In genomic region chr5:179936976-179937681, GRCh38 we compare ENCODE assay signal across 1 cellular context.
TF ChIP-seq lines count a peak whose summit lies in the region.

No MANE protein-coding gene starts in this region.

TF ChIP-seq in K562, 482 proteins besides CTCF, POLR2A, EP300 and RAD21 (continued from another document):
- no peak for TF ChIP-seq PRPF4 (IDR thresholded peaks at IDR 0.05; ENCODE audit: insufficient read depth, low read depth, low read length, poor library complexity, severe bottlenecking)
- TF ChIP-seq CREB1 (IDR thresholded peaks at IDR 0.05) = no peak
- TF ChIP-seq CREB1 (CRISPR knock-in tag; IDR thresholded peaks at IDR 0.05) = no peak
- TF ChIP-seq SAP30 (IDR thresholded peaks at IDR 0.05; ENCODE audit: borderline replicate concordance, insufficient read depth, low read depth, low read length, poor library complexity, severe bottlenecking) = no peak
- no peak for TF ChIP-seq ZBTB2 (IDR thresholded peaks at IDR 0.05)
- no peak for TF ChIP-seq TAF15 (IDR thresholded peaks at IDR 0.05; ENCODE audit: low read depth, low read length)
- no peak for TF ChIP-seq CHD2 (IDR thresholded peaks at IDR 0.05; ENCODE audit: low read depth, low read length)
- peak; percentile 100 for TF ChIP-seq CBX8 (IDR thresholded peaks at IDR 0.05; ENCODE audit: borderline replicate concordance, extremely low read depth, low read depth, low read length, poor library complexity, severe bottlenecking)
- TF ChIP-seq SREBF1 (IDR thresholded peaks at IDR 0.05; ENCODE audit: borderline replicate concordance, low read depth, low read length) = no peak
- peak; percentile 99 for TF ChIP-seq CBX2 (IDR thresholded peaks at IDR 0.05; ENCODE audit: insufficient read depth, low read length, poor library complexity, severe bottlenecking)
- peak; percentile 48 for TF ChIP-seq ZNF316 (IDR thresholded peaks at IDR 0.05)
- no peak for TF ChIP-seq RBM22 (IDR thresholded peaks at IDR 0.05; ENCODE audit: low read depth, low read length, poor library complexity, severe bottlenecking)
- no peak for TF ChIP-seq NBN (IDR thresholded peaks at IDR 0.05; ENCODE audit: low read depth)
- no peak for TF ChIP-seq KAT8 (IDR thresholded peaks at IDR 0.05; ENCODE audit: low read depth)
- 0 out of 2 replicates have a peak, but pooled peaks have one; percentile 31 for TF ChIP-seq MTA1 (IDR thresholded peaks at IDR 0.05; ENCODE audit: borderline replicate concordance)
- TF ChIP-seq, protein P1, sequence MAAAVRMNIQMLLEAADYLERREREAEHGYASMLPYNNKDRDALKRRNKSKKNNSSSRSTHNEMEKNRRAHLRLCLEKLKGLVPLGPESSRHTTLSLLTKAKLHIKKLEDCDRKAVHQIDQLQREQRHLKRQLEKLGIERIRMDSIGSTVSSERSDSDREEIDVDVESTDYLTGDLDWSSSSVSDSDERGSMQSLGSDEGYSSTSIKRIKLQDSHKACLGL (CRISPR knock-in tag; IDR thresholded peaks at IDR 0.05; ENCODE audit: borderline replicate concordance, poor library complexity, severe bottlenecking) = no peak
- TF ChIP-seq MECOM (CRISPR knock-in tag; IDR thresholded peaks at IDR 0.05) = no peak
- no peak for TF ChIP-seq HMGN3 (IDR thresholded peaks at IDR 0.05; ENCODE audit: borderline replicate concordance, extremely low read depth, insufficient read length, low read depth, low read length)
- peak; percentile 77 for TF ChIP-seq ZFP36 (IDR thresholded peaks at IDR 0.05; ENCODE audit: low read depth, low read length, partially characterized antibody)
- no peak for TF ChIP-seq ETV5 (CRISPR knock-in tag; IDR thresholded peaks at IDR 0.05; ENCODE audit: low read depth)
- TF ChIP-seq, protein P2, sequence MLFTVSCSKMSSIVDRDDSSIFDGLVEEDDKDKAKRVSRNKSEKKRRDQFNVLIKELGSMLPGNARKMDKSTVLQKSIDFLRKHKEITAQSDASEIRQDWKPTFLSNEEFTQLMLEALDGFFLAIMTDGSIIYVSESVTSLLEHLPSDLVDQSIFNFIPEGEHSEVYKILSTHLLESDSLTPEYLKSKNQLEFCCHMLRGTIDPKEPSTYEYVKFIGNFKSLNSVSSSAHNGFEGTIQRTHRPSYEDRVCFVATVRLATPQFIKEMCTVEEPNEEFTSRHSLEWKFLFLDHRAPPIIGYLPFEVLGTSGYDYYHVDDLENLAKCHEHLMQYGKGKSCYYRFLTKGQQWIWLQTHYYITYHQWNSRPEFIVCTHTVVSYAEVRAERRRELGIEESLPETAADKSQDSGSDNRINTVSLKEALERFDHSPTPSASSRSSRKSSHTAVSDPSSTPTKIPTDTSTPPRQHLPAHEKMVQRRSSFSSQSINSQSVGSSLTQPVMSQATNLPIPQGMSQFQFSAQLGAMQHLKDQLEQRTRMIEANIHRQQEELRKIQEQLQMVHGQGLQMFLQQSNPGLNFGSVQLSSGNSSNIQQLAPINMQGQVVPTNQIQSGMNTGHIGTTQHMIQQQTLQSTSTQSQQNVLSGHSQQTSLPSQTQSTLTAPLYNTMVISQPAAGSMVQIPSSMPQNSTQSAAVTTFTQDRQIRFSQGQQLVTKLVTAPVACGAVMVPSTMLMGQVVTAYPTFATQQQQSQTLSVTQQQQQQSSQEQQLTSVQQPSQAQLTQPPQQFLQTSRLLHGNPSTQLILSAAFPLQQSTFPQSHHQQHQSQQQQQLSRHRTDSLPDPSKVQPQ (CRISPR knock-in tag; IDR thresholded peaks at IDR 0.05; ENCODE audit: borderline replicate concordance) = no peak
- TF ChIP-seq DMBX1 (CRISPR knock-in tag; IDR thresholded peaks at IDR 0.05; ENCODE audit: borderline replicate concordance) = no peak
- TF ChIP-seq TOE1 (IDR thresholded peaks at IDR 0.05; ENCODE audit: borderline replicate concordance) = no peak
- no peak for TF ChIP-seq TOE1 (CRISPR knock-in tag; IDR thresholded peaks at IDR 0.05; ENCODE audit: borderline replicate concordance, low read depth)
- no peak for TF ChIP-seq ARID2 (IDR thresholded peaks at IDR 0.05)
- TF ChIP-seq MLLT1 (IDR thresholded peaks at IDR 0.05) = 0 out of 4 replicates have a peak, but pooled peaks of 1 of the 2 experiments have one; percentile 49
- no peak for TF ChIP-seq ADNP (tag; IDR thresholded peaks at IDR 0.05)
- no peak for TF ChIP-seq MCM3 (IDR thresholded peaks at IDR 0.05)
- TF ChIP-seq MEIS2 (IDR thresholded peaks at IDR 0.05; ENCODE audit: partially characterized antibody) = no peak
- TF ChIP-seq MCM7 (IDR thresholded peaks at IDR 0.05) = no peak
- no peak for TF ChIP-seq NFATC3 (IDR thresholded peaks at IDR 0.05)
- TF ChIP-seq PRDM10 (IDR thresholded peaks at IDR 0.05; ENCODE audit: partially characterized antibody) = no peak
- TF ChIP-seq NCOR1 (IDR thresholded peaks at IDR 0.05) = no peak
- TF ChIP-seq RFX5 (IDR thresholded peaks at IDR 0.05; ENCODE audit: low read depth, low read length) = no peak
- no peak for TF ChIP-seq CEBPG (CRISPR knock-in tag; IDR thresholded peaks at IDR 0.05)
- TF ChIP-seq CEBPG (tag; conservative IDR thresholded peaks at IDR 0.05 in 1 of 2, IDR thresholded peaks at IDR 0.05 in 1 of 2) = no peak
- no peak for TF ChIP-seq NUFIP1 (IDR thresholded peaks at IDR 0.05; ENCODE audit: partially characterized antibody)
- no peak for TF ChIP-seq CBX5 (IDR thresholded peaks at IDR 0.05; ENCODE audit: borderline replicate concordance, low read depth)
- TF ChIP-seq ZNF695 (CRISPR knock-in tag; IDR thresholded peaks at IDR 0.05) = no peak
- no peak for TF ChIP-seq CXXC5 (CRISPR knock-in tag; IDR thresholded peaks at IDR 0.05)
- no peak for TF ChIP-seq ZNF561 (CRISPR knock-in tag; conservative IDR thresholded peaks at IDR 0.05)
- TF ChIP-seq TCF7L2 (IDR thresholded peaks at IDR 0.05; ENCODE audit: low read depth, low read length) = no peak
- TF ChIP-seq GTF2A2 (tag; IDR thresholded peaks at IDR 0.05) = no peak
- peak; percentile 89 for TF ChIP-seq BMI1 (IDR thresholded peaks at IDR 0.05; ENCODE audit: low read length)
- no peak for TF ChIP-seq MAX (CRISPR knock-in tag; IDR thresholded peaks at IDR 0.05)
- no peak for TF ChIP-seq PRMT5 (CRISPR knock-in tag; IDR thresholded peaks at IDR 0.05)
- TF ChIP-seq, protein P3, sequence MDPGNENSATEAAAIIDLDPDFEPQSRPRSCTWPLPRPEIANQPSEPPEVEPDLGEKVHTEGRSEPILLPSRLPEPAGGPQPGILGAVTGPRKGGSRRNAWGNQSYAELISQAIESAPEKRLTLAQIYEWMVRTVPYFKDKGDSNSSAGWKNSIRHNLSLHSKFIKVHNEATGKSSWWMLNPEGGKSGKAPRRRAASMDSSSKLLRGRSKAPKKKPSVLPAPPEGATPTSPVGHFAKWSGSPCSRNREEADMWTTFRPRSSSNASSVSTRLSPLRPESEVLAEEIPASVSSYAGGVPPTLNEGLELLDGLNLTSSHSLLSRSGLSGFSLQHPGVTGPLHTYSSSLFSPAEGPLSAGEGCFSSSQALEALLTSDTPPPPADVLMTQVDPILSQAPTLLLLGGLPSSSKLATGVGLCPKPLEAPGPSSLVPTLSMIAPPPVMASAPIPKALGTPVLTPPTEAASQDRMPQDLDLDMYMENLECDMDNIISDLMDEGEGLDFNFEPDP (CRISPR knock-in tag; IDR thresholded peaks at IDR 0.05) = no peak
- TF ChIP-seq ZNF347 (CRISPR knock-in tag; IDR thresholded peaks at IDR 0.05; ENCODE audit: low read depth) = no peak
- TF ChIP-seq, protein P4, sequence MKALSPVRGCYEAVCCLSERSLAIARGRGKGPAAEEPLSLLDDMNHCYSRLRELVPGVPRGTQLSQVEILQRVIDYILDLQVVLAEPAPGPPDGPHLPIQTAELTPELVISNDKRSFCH (CRISPR knock-in tag; IDR thresholded peaks at IDR 0.05) = no peak
- TF ChIP-seq, protein P4 (tag; IDR thresholded peaks at IDR 0.05) = no peak
